In genomic region chr3:99639579-99639978, GRCh38 we compare ENCODE assay signal across 17 cellular contexts. TPM values are rescaled to one million over a fixed set of nuclear protein-coding genes. Genes with fewer than 3 reads are reported as not detected.
DNase-seq lines count a peak whose midpoint lies in the region; ATAC-seq and TF ChIP-seq lines count a peak whose summit lies in the region.
"Had no signal": no experiment of that assay in that cellular context is flagged by ENCODE, and none has a peak within 500 bp of the region (broad histone marks: within the 10 kb centered on the region; RNA-seq: fewer than 3 reads in every experiment).

No MANE protein-coding gene starts in this region.

- no peaks in the 10 kb centered on the region for H3K9me3 ChIP-seq in osteoblast (ENCODE audit: low read depth, low read length)

- peaks cover 19% of the 10 kb centered on the region for H3K36me3 ChIP-seq in osteoblast (ENCODE audit: insufficient read depth, low read length)

- peaks cover 64% of the 10 kb centered on the region for H3K4me1 ChIP-seq in osteoblast (ENCODE audit: insufficient read depth, low read length)

- TF ChIP-seq CTCF in AG09309 (IDR thresholded peaks at IDR 0.05; ENCODE audit: control insufficient read depth, insufficient read depth, low read depth, low read length, missing control alignments): no peak
- TF ChIP-seq CTCF in choroid plexus epithelial cell (conservative IDR thresholded peaks at IDR 0.05; ENCODE audit: low read depth, low read length): no peak
- no peak for TF ChIP-seq CTCF in osteoblast (IDR thresholded peaks at IDR 0.05; ENCODE audit: extremely low read depth, low read depth, low read length)

- H3K4me2 ChIP-seq in osteoblast (ENCODE audit: insufficient read depth, low read length): peak overlapping the region; percentile 98

- no peaks in the 10 kb centered on the region for H3K36me3 Mint-ChIP-seq in activated naive CD8-positive, alpha-beta T cell treated with anti-CD3 and anti-CD28 coated beads, Interleukin-2, amount 50 U/mL, for 24 hours (ENCODE audit: low read depth)
- H3K36me3 Mint-ChIP-seq: stimulated activated memory B cell treated with anti-CD40 and anti-IgM and Interleukin-4, amounts not matched to agents 10 μg/mL and 1 μg/mL and 100 μg/mL, for 72 hours had no signal

- H3K4me3 ChIP-seq in AG09309 (ENCODE audit: control insufficient read depth, low read depth, low read length) (peak overlapping the region; percentile 63), choroid plexus epithelial cell (ENCODE audit: low read depth, low read length) (peak overlapping the region; percentile 88), osteoblast (ENCODE audit: insufficient read depth, low read length) (peak overlapping the region; percentile 80)

- no peak overlapping the region for H3K27ac Mint-ChIP-seq in activated naive CD8-positive, alpha-beta T cell treated with anti-CD3 and anti-CD28 coated beads, Interleukin-2, amount 50 U/mL, for 24 hours
- H3K27ac Mint-ChIP-seq: stimulated activated memory B cell treated with anti-CD40 and anti-IgM and Interleukin-4, amounts not matched to agents 10 μg/mL and 1 μg/mL and 100 μg/mL, for 72 hours had no signal

- H3K27ac ChIP-seq in osteoblast (ENCODE audit: low read depth, low read length): peak overlapping the region; percentile 96

- no peak overlapping the region for H2AFZ ChIP-seq in osteoblast (ENCODE audit: low read length)

- peaks cover 13% of the 10 kb centered on the region for H3K4me1 Mint-ChIP-seq in activated naive CD8-positive, alpha-beta T cell treated with anti-CD3 and anti-CD28 coated beads, Interleukin-2, amount 50 U/mL, for 24 hours

- H3K79me2 ChIP-seq in osteoblast (ENCODE audit: insufficient read depth, low read length): peaks cover 72% of the 10 kb centered on the region

- no peaks in the 10 kb centered on the region for H3K27me3 ChIP-seq in osteoblast (ENCODE audit: insufficient read depth, low read length)

- no peaks in the 10 kb centered on the region for H3K9me3 Mint-ChIP-seq in activated naive CD8-positive, alpha-beta T cell treated with anti-CD3 and anti-CD28 coated beads, Interleukin-2, amount 50 U/mL, for 24 hours
- H3K9me3 Mint-ChIP-seq: stimulated activated memory B cell treated with anti-CD40 and anti-IgM and Interleukin-4, amounts not matched to agents 10 μg/mL and 1 μg/mL and 100 μg/mL, for 72 hours had no signal

- ATAC-seq in activated naive CD8-positive, alpha-beta T cell treated with anti-CD3 and anti-CD28 coated beads, Interleukin-2, amount 50 U/mL, for 24 hours: no peak
- ATAC-seq in HG03196 (IDR thresholded peaks at IDR 0.05; ENCODE audit: unreplicated experiment): no peak
- ATAC-seq: stimulated activated memory B cell treated with anti-CD40 and anti-IgM and Interleukin-4, amounts not matched to agents 10 μg/mL and 1 μg/mL and 100 μg/mL, for 72 hours had no signal

- no peak overlapping the region for H3K4me3 Mint-ChIP-seq in activated naive CD8-positive, alpha-beta T cell treated with anti-CD3 and anti-CD28 coated beads, Interleukin-2, amount 50 U/mL, for 24 hours
- H3K4me3 Mint-ChIP-seq: stimulated activated memory B cell treated with anti-CD40 and anti-IgM and Interleukin-4, amounts not matched to agents 10 μg/mL and 1 μg/mL and 100 μg/mL, for 72 hours had no signal

- DNase-seq in AG09309 (ENCODE audit: low read depth): no peak
- peak; percentile 58 for DNase-seq in M059J (ENCODE audit: low read depth)
- DNase-seq in choroid plexus epithelial cell (ENCODE audit: low read depth): peak; percentile 68
- DNase-seq in osteoblast (ENCODE audit: insufficient read length, low spot score, missing footprints): no peak
- no peak for DNase-seq in activated naive CD8-positive, alpha-beta T cell treated with anti-CD3 and anti-CD28 coated beads, Interleukin-2, amount 50 U/mL, for 24 hours
- no peak for DNase-seq in RPMI8226
- no peak for DNase-seq in activated CD4-positive, alpha-beta T cell treated with anti-CD3 and anti-CD28 coated beads, Interleukin-2, amount 50 U/mL, for 48 hours
- DNase-seq: anterior cingulate cortex; effector memory CD4-positive, alpha-beta T cell; hypothalamus; KBM-7; midbrain; NCI-H1930; NK-92 treated with Interleukin-12 subunit alpha and Interleukin-12 subunit beta, amount 100 ng/mL, for 24 hours; stimulated activated CD4-positive, alpha-beta T cell treated with anti-CD3 and anti-CD28 coated beads, Interleukin-4, amount 100 ng/mL, for 1 hour had no signal

- H4K20me1 ChIP-seq in osteoblast (ENCODE audit: insufficient read depth, low read length): peaks cover 4% of the 10 kb centered on the region

- H3K27me3 Mint-ChIP-seq in activated naive CD8-positive, alpha-beta T cell treated with anti-CD3 and anti-CD28 coated beads, Interleukin-2, amount 50 U/mL, for 24 hours: peaks cover 65% of the 10 kb centered on the region

RNA-seq across cellular contexts. Expression of gene COL8A1, which starts 1.2 kb away (rescaled TPM):
- total RNA-seq in M059J (2014; rRNA removed; shearing (Covaris generic)): 225 and 349 TPM in 2 replicates
- total RNA-seq in osteoblast: 311 and 720 TPM in 2 replicates

Comparison
In these comparisons a context has a peak if more than half of its experiments do, and no peak if none do; other contexts are left out.
1. DNase-seq: peak in M059J (single experiment) and choroid plexus epithelial cell (single experiment); none in AG09309 (single experiment), osteoblast (single experiment), activated naive CD8-positive, alpha-beta T cell treated with anti-CD3 and anti-CD28 coated beads, Interleukin-2, amount 50 U/mL, for 24 hours (single experiment), RPMI8226 (single experiment) and activated CD4-positive, alpha-beta T cell treated with anti-CD3 and anti-CD28 coated beads, Interleukin-2, amount 50 U/mL, for 48 hours (0 of 2).
2. Peak in every context shown above with its lines, with median percentiles within 50 percentile points of each other: H3K4me3 ChIP-seq.